8 cellular contexts compared by ENCODE assay signal in genomic region chr4:55345980-55346850, GRCh38. TPM values are rescaled to one million over a fixed set of nuclear protein-coding genes. Genes with fewer than 3 reads are reported as not detected.
DNase-seq lines count a peak whose midpoint lies in the region; ATAC-seq and TF ChIP-seq lines count a peak whose summit lies in the region.

TSS of gene SRD5A3 (plus strand) at chr4:55346242. CDS start at chr4:55346337, 95 bp downstream.

- peak; percentile 67 for TF ChIP-seq CTCF in astrocyte of the cerebellum (IDR thresholded peaks at IDR 0.05; ENCODE audit: low read depth, low read length, missing control alignments)

- ATAC-seq in HG02870 (IDR thresholded peaks at IDR 0.05; ENCODE audit: unreplicated experiment): peak; percentile 89
- ATAC-seq in sciatic nerve: peak; percentile 95

- peak; percentile 21 for DNase-seq in NCI-H2107 (lab: John Stamatoyannopoulos, UW)
- no peak for DNase-seq in NCI-H2107 treated with DMSO at 0.1 percent for 48 hours (lab: John Stamatoyannopoulos, UW; ENCODE audit: unreplicated experiment)
- peak; percentile 68 for DNase-seq in NCI-H146 treated with DMSO at 0.1 percent for 48 hours (lab: John Stamatoyannopoulos, UW; ENCODE audit: unreplicated experiment)
- DNase-seq in T-helper 9 cell: peak; percentile 78
- peak; percentile 15 for DNase-seq in astrocyte of the cerebellum (ENCODE audit: low read depth)
- DNase-seq in hippocampal formation (lab: John Stamatoyannopoulos, UW): peak; percentile 87 to 88
- peak; percentile 92 for DNase-seq in sciatic nerve (ENCODE audit: low spot score)

- in situ Hi-C loops in astrocyte of the cerebellum (cut with HindIII; ENCODE audit: low sequenced_read_pairs): no loop called here

- H3K4me3 ChIP-seq in astrocyte of the cerebellum (ENCODE audit: low read depth, low read length): peak within 1 kb of the TSS; percentile 62

- intact Hi-C loops in sciatic nerve (cut with DNase I): no loop called here

RNA-seq across cellular contexts. Expression of gene SRD5A3, which starts in this region (rescaled TPM):
- total RNA-seq in sciatic nerve: 14.6 TPM
